ENCODE assay signal across 28 cellular contexts in genomic region chr11:117664897-117665296, GRCh38.
A peak's percentile ranks its signal among the peaks of the same experiment; 100 is the strongest.
DNase-seq lines count a peak whose midpoint lies in the region; ATAC-seq, FAIRE-seq and TF ChIP-seq lines count a peak whose summit lies in the region.
"Had no signal": no experiment of that assay in that cellular context is flagged by ENCODE, and none has a peak within 500 bp of the region (broad histone marks: within the 10 kb centered on the region; RNA-seq: fewer than 3 reads in every experiment).

No MANE protein-coding gene starts in this region.

- ATAC-seq in K562 (no peak), left ventricle myocardium superior (peak; percentile 41), HG02884 (IDR thresholded peaks at IDR 0.05; ENCODE audit: unreplicated experiment) (no peak)
- ATAC-seq in activated T-cell treated with anti-CD3 and anti-CD28 coated beads, Interleukin-2, amount 50 U/mL, for 4 hours = no peak
- ATAC-seq: stimulated activated effector memory CD8-positive, alpha-beta T cell treated with anti-CD3 and anti-CD28 coated beads, Interleukin-12 subunit alpha, Interleukin-12 subunit beta, amount 100 ng/mL, for 72 hours had no signal

- H2BK120ac ChIP-seq in H9 (ENCODE audit: low read depth, low read length, poor library complexity, severe bottlenecking) = no peak overlapping the region

- no peaks in the 10 kb centered on the region for H3K23me2 ChIP-seq in H9 (ENCODE audit: insufficient read length, low read depth, low read length, poor library complexity, severe bottlenecking)

- H3K4me3 Mint-ChIP-seq in H9 (no peak overlapping the region), neural crest cell (peak overlapping the region; percentile 54), immature natural killer cell (no peak overlapping the region)
- H3K4me3 Mint-ChIP-seq in activated T-cell treated with anti-CD3 and anti-CD28 coated beads, Interleukin-2, amount 50 U/mL, for 4 hours = no peak overlapping the region
- H3K4me3 Mint-ChIP-seq: activated CD4-positive, alpha-beta memory T cell treated with anti-CD3 and anti-CD28 coated beads, Interleukin-2, amount 10 ng/mL, durations not matched to agents 7 days and 5 days; memory B cell; stimulated activated effector memory CD8-positive, alpha-beta T cell treated with anti-CD3 and anti-CD28 coated beads, Interleukin-12 subunit alpha, Interleukin-12 subunit beta, amount 100 ng/mL, for 72 hours; T-helper 2 cell treated with Interferon-gamma antibody and Interleukin-4, amounts not matched to agents 5 μg/mL and 100 μg/mL, for 36 hours had no signal

- TF ChIP-seq CTCF in H9 (conservative IDR thresholded peaks at IDR 0.05) = no peak
- no peak for TF ChIP-seq CTCF in K562 (IDR thresholded peaks at IDR 0.05 in 2 of 3, conservative IDR thresholded peaks at IDR 0.05 in 1 of 3; ENCODE audit: insufficient read depth in 2 of 3, low read depth in 1 of 3, low read length in 3 of 3)
- TF ChIP-seq CTCF in neural crest cell (conservative IDR thresholded peaks at IDR 0.05) = no peak

- H3K18ac ChIP-seq in H9 (ENCODE audit: insufficient read length, low read depth, low read length) = no peak overlapping the region

- BruUV-seq in K562 (replicated peaks; lab: Mats Ljungman, UMichigan) = no TSS peak

- POLR2A ChIA-PET in K562 (lab: Yijun Ruan, JAX) = interaction anchor here (0.5 kb wide), 1 partner anchor 230 kb away, joined by 3 read pairs; no protein-coding TSS in a partner anchor

- H3K9me1 ChIP-seq in K562 (ENCODE audit: control insufficient read depth, insufficient read depth, low read length) = no peaks in the 10 kb centered on the region

- CTCF ChIA-PET in K562 (lab: Yijun Ruan, JAX; ENCODE audit: low intra/inter-chr PET ratio) = no interaction called here

- H3K9ac ChIP-seq in H9 (ENCODE audit: extremely low read depth, insufficient read length, low read length) (no peak overlapping the region), K562 (ENCODE audit: insufficient read depth in 1 of 2, low read depth in 2 of 2, low read length in 2 of 2) (no peak overlapping the region)

- DNase-seq in H9 (peak; percentile 47), K562 (ENCODE audit: extremely low read depth in 1 of 4, low spot score in 3 of 4) (no peak), left ventricle myocardium superior (no peak), neural crest cell (ENCODE audit: low read depth, low spot score) (peak; percentile 77), immature natural killer cell (no peak)
- no peak for DNase-seq in activated T-cell treated with anti-CD3 and anti-CD28 coated beads, Interleukin-2, amount 50 U/mL, for 4 hours
- DNase-seq: activated CD4-positive, alpha-beta memory T cell treated with anti-CD3 and anti-CD28 coated beads, Interleukin-2, amount 10 ng/mL, durations not matched to agents 7 days and 5 days; activated CD4-positive, CD25-positive, alpha-beta regulatory T cell; activated effector memory CD4-positive, alpha-beta T cell treated with anti-CD3 and anti-CD28 coated beads, Interleukin-2, amount 50 U/mL, for 16 hours; brain microvascular endothelial cell; EL; HCEC 1CT; IMR-90; kidney; NCI-H1092; NCI-H187 treated with DMSO at 0.1 percent for 48 hours; NCI-H226; NCI-H748 treated with DMSO at 0.1 percent for 48 hours; stimulated activated CD4-positive, alpha-beta T cell treated with anti-CD3 and anti-CD28 coated beads, Interleukin-2, amount 100 ng/mL, for 48 hours; uterus had no signal

- H3K27me3 Mint-ChIP-seq in H9 (ENCODE audit: low read depth) = peaks cover 13% of the 10 kb centered on the region
- H3K27me3 Mint-ChIP-seq in neural crest cell (ENCODE audit: low read depth) = peaks cover 14% of the 10 kb centered on the region
- H3K27me3 Mint-ChIP-seq in activated T-cell treated with anti-CD3 and anti-CD28 coated beads, Interleukin-2, amount 50 U/mL, for 4 hours (ENCODE audit: low read depth) = peaks cover 5% of the 10 kb centered on the region
- H3K27me3 Mint-ChIP-seq in immature natural killer cell (ENCODE audit: low read depth in 3 of 3) = peaks cover 3 to 10% (median 4%) of the 10 kb centered on the region in 3 donors

- H3K36me3 ChIP-seq in K562 (ENCODE audit: control insufficient read depth, insufficient read depth, low read length) = no peaks in the 10 kb centered on the region
- H3K36me3 ChIP-seq: brain microvascular endothelial cell, suprapubic skin, uterus had no signal

- H3K4me1 ChIP-seq in H9 (ENCODE audit: insufficient read depth, low read length) (no peaks in the 10 kb centered on the region), K562 (replicated peaks in 1 of 2; ENCODE audit: control insufficient read depth in 2 of 2, insufficient read depth in 2 of 2, low read length in 2 of 2) (no peaks in the 10 kb centered on the region; a peak in 1 of 5 replicates)
- H3K4me1 ChIP-seq: suprapubic skin had no signal

- TF ChIP-seq RAD21 in K562 (CRISPR knock-in tag; conservative IDR thresholded peaks at IDR 0.05 in 1 of 2, IDR thresholded peaks at IDR 0.05 in 1 of 2) = no peak

- WGBS in H9 (ENCODE audit: extremely low coverage, insufficient read length, low lambda C conversion rate) = no CpG with 5 or more reads among the region's 8 CpGs
- 1% methylated on average over 8 of the region's 8 CpGs for WGBS in K562 (ENCODE audit: insufficient coverage, low coverage, missing lambda C conversion rate)

- no peak overlapping the region for H3K4me3 ChIP-seq in K562
- H3K4me3 ChIP-seq: coronary artery, suprapubic skin, uterus had no signal

- H3K79me2 ChIP-seq in H9 (ENCODE audit: insufficient read depth, low read length) (no peaks in the 10 kb centered on the region), K562 (ENCODE audit: control insufficient read depth, insufficient read depth, low read length) (no peaks in the 10 kb centered on the region)

- in situ Hi-C loops in K562 (cut with MboI) = no loop called here

- no peak overlapping the region for H3K14ac ChIP-seq in H9 (ENCODE audit: insufficient read depth, low read length)

- no peak overlapping the region for H2BK5ac ChIP-seq in H9 (ENCODE audit: insufficient read length, low read length)

- no peaks in the 10 kb centered on the region for H3K79me1 ChIP-seq in H9 (ENCODE audit: insufficient read depth, low read depth, low read length, poor library complexity, severe bottlenecking)

- H3K27ac Mint-ChIP-seq in H9 (no peak overlapping the region), neural crest cell (ENCODE audit: unreplicated experiment) (peak overlapping the region; percentile 91), immature natural killer cell (no peak overlapping the region)
- H3K27ac Mint-ChIP-seq: activated CD4-positive, alpha-beta memory T cell treated with anti-CD3 and anti-CD28 coated beads, Interleukin-2, amount 10 ng/mL, durations not matched to agents 7 days and 5 days; memory B cell; stimulated activated effector memory CD8-positive, alpha-beta T cell treated with anti-CD3 and anti-CD28 coated beads, Interleukin-12 subunit alpha, Interleukin-12 subunit beta, amount 100 ng/mL, for 72 hours; T-helper 2 cell treated with Interferon-gamma antibody and Interleukin-4, amounts not matched to agents 5 μg/mL and 100 μg/mL, for 36 hours had no signal

- no peaks in the 10 kb centered on the region for H4K20me1 ChIP-seq in H9 (ENCODE audit: control insufficient read depth, insufficient read depth, insufficient read length)
- H4K20me1 ChIP-seq in K562 (replicated peaks; ENCODE audit: control insufficient read depth, insufficient read depth, low read length) = peaks cover 4% of the 10 kb centered on the region; the same call in 1 of the 2 replicates

- no peak overlapping the region for H2BK12ac ChIP-seq in H9 (ENCODE audit: insufficient read length, low read depth, low read length)

- no peak overlapping the region for H3K27ac ChIP-seq in H9 (ENCODE audit: insufficient read length, low read depth, low read length)
- no peak overlapping the region for H3K27ac ChIP-seq in K562 (ENCODE audit: extremely low read depth, low read depth, low read length)
- H3K27ac ChIP-seq: brain microvascular endothelial cell, C4-2B, coronary artery, suprapubic skin had no signal

- H3K36me3 Mint-ChIP-seq in H9 (ENCODE audit: insufficient read depth in 1 of 3, low read depth in 3 of 3) (no peaks in the 10 kb centered on the region; a peak in 1 of 7 replicates), neural crest cell (ENCODE audit: low read depth) (no peaks in the 10 kb centered on the region), immature natural killer cell (no peaks in the 10 kb centered on the region)
- H3K36me3 Mint-ChIP-seq in activated T-cell treated with anti-CD3 and anti-CD28 coated beads, Interleukin-2, amount 50 U/mL, for 4 hours (ENCODE audit: insufficient read depth) = no peaks in the 10 kb centered on the region
- H3K36me3 Mint-ChIP-seq: memory B cell; stimulated activated effector memory CD8-positive, alpha-beta T cell treated with anti-CD3 and anti-CD28 coated beads, Interleukin-12 subunit alpha, Interleukin-12 subunit beta, amount 100 ng/mL, for 72 hours had no signal

- no peak overlapping the region for H4K5ac ChIP-seq in H9 (ENCODE audit: insufficient read length, low read depth, low read length)

- no peak overlapping the region for H3T11ph ChIP-seq in H9 (ENCODE audit: low read length)

- intact Hi-C loops in K562 (cut with micrococcal nuclease) = no loop called here
- intact Hi-C loops in left ventricle myocardium superior (cut with micrococcal nuclease) = no loop called here

- no peak overlapping the region for H3K23ac ChIP-seq in H9 (ENCODE audit: insufficient read length, low read depth, low read length)

- no peak overlapping the region for H4K8ac ChIP-seq in H9 (replicated peaks; ENCODE audit: insufficient read length, low read depth, low read length)

- no peak for FAIRE-seq in K562 (lab: Jason Lieb, UNC)
- FAIRE-seq: endometrium, kidney had no signal

- peaks cover 0 to 2% of the 10 kb centered on the region in 2 experiments; a peak in 2 of 5 replicates for H3K9me3 Mint-ChIP-seq in H9
- no peaks in the 10 kb centered on the region for H3K9me3 Mint-ChIP-seq in neural crest cell
- no peaks in the 10 kb centered on the region for H3K9me3 Mint-ChIP-seq in activated T-cell treated with anti-CD3 and anti-CD28 coated beads, Interleukin-2, amount 50 U/mL, for 4 hours
- H3K9me3 Mint-ChIP-seq in immature natural killer cell = no peaks in the 10 kb centered on the region
- H3K9me3 Mint-ChIP-seq: activated CD4-positive, alpha-beta memory T cell treated with anti-CD3 and anti-CD28 coated beads, Interleukin-2, amount 10 ng/mL, durations not matched to agents 7 days and 5 days; stimulated activated effector memory CD8-positive, alpha-beta T cell treated with anti-CD3 and anti-CD28 coated beads, Interleukin-12 subunit alpha, Interleukin-12 subunit beta, amount 100 ng/mL, for 72 hours; T-helper 2 cell treated with Interferon-gamma antibody and Interleukin-4, amounts not matched to agents 5 μg/mL and 100 μg/mL, for 36 hours had no signal

- no peak overlapping the region for H4K91ac ChIP-seq in H9 (ENCODE audit: insufficient read length, low read depth, low read length)

- no peak overlapping the region for H3K4ac ChIP-seq in H9 (ENCODE audit: low read depth, low read length)

- no peak overlapping the region for H3K4me2 ChIP-seq in H9 (ENCODE audit: insufficient read depth, insufficient read length, low read length)
- H3K4me2 ChIP-seq in K562 (ENCODE audit: insufficient read depth, low read length) = no peak overlapping the region

- H3K9me3 ChIP-seq in H9 (ENCODE audit: control insufficient read depth, low read depth, low read length) (no peaks in the 10 kb centered on the region), K562 (replicated peaks; ENCODE audit: control insufficient read depth, insufficient read depth, low read depth, low read length) (no peaks in the 10 kb centered on the region)
- H3K9me3 ChIP-seq: suprapubic skin, uterus had no signal

- TF ChIP-seq EP300 in K562 (IDR thresholded peaks at IDR 0.05; ENCODE audit: low read length) = no peak

- H3K56ac ChIP-seq in H9 (ENCODE audit: insufficient read length, low read depth, low read length) = no peak overlapping the region

- no peak overlapping the region for H2BK20ac ChIP-seq in H9 (ENCODE audit: low read depth, low read length, poor library complexity, severe bottlenecking)

- H2BK15ac ChIP-seq in H9 (ENCODE audit: low read depth, low read length) = no peak overlapping the region

- H3K27me3 ChIP-seq in H9 (ENCODE audit: insufficient read depth, low read length) (no peaks in the 10 kb centered on the region), K562 (ENCODE audit: control insufficient read depth in 2 of 2, insufficient read depth in 2 of 2, low read length in 2 of 2) (peaks cover 27 to 91% of the 10 kb centered on the region in 2 experiments; a peak in 4 of 5 replicates)
- H3K27me3 ChIP-seq: brain microvascular endothelial cell, uterus had no signal

- H2AFZ ChIP-seq in H9 (ENCODE audit: low read length) (no peak overlapping the region), K562 (ENCODE audit: low read depth, low read length) (no peak overlapping the region)

- H2AK5ac ChIP-seq in H9 (ENCODE audit: insufficient read length, low read length) = no peak overlapping the region

- TF ChIP-seq POLR2A in K562 (conservative IDR thresholded peaks at IDR 0.05) = no peak

- H3K4me1 Mint-ChIP-seq in H9 (peaks cover 38 to 43% of the 10 kb centered on the region in 2 experiments), neural crest cell (peaks cover 67% of the 10 kb centered on the region), immature natural killer cell (no peaks in the 10 kb centered on the region)
- H3K4me1 Mint-ChIP-seq in activated T-cell treated with anti-CD3 and anti-CD28 coated beads, Interleukin-2, amount 50 U/mL, for 4 hours (ENCODE audit: low read depth) = no peaks in the 10 kb centered on the region
- H3K4me1 Mint-ChIP-seq: activated CD4-positive, alpha-beta memory T cell treated with anti-CD3 and anti-CD28 coated beads, Interleukin-2, amount 10 ng/mL, durations not matched to agents 7 days and 5 days; memory B cell; stimulated activated effector memory CD8-positive, alpha-beta T cell treated with anti-CD3 and anti-CD28 coated beads, Interleukin-12 subunit alpha, Interleukin-12 subunit beta, amount 100 ng/mL, for 72 hours had no signal

Comparison
In these comparisons a context has a peak if more than half of its experiments do, and no peak if none do; other contexts are left out.
1. DNase-seq: peak in H9 (single experiment) and neural crest cell (single experiment); none in K562 (0 of 4), left ventricle myocardium superior (single experiment), activated T-cell treated with anti-CD3 and anti-CD28 coated beads, Interleukin-2, amount 50 U/mL, for 4 hours (single experiment) and immature natural killer cell (0 of 3).